ENCODE assay signal across 8 cellular contexts in the genomic region with DNA sequence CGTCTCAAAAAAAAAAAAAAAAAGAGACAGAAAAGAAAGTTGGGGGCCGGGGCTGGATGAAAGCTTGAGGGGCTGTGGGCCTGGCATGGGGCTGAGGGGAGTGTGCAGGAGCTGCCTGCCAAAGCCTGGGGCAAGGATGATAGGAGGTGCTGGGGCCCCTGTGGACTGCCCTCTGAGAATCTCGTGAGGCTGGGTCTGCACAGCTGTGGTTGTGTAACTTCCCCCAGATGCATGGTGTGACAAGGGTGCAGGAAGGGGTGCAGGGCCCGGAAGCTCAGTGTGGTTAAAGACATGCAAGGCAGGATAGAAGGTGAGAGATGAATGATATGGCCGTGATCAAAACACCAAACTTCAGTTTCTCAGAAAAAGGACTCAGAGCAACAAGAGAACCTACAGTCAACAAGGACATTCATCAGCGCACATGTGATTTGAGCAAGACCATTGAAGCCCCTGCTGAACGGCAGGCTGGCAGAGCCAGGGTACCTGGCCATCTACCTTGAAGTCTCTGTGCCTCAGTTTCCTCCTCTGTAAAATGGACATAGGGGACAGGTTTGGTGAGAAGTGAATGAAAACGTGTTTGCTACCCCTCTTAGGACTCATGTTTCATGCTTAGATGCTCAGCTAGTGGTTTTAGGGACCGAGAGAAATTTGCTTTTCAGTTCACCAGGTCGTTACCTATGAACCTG. TPM values are rescaled to one million over a fixed set of nuclear protein-coding genes. Genes with fewer than 3 reads are reported as not detected.
DNase-seq lines count a peak whose midpoint lies in the region; ATAC-seq and TF ChIP-seq lines count a peak whose summit lies in the region.

No MANE protein-coding gene starts in this region.

- H3K9ac ChIP-seq in mucosa of rectum (ENCODE audit: low read depth in 1 of 2, low read length in 2 of 2), result no peak overlapping the region

- H3K4me3 Mint-ChIP-seq in IgD-negative memory B cell, result peak overlapping the region; percentile 1 to 89 (median 68)

- H3K27me3 ChIP-seq in mucosa of rectum (ENCODE audit: control insufficient read depth in 2 of 2, insufficient read depth in 2 of 2, low read length in 2 of 2) (peaks cover 0 to 1% of the 10 kb centered on the region in 2 donors), breast epithelium (no peaks in the 10 kb centered on the region)

- intact Hi-C loops in breast epithelium (cut with DNase I; ENCODE audit: low total_unique reads), result no loop called here

- H3K27me3 Mint-ChIP-seq in IgD-negative memory B cell, result no peaks in the 10 kb centered on the region

- no peak for TF ChIP-seq CTCF in breast epithelium (IDR thresholded peaks at IDR 0.05)

- H3K4me1 ChIP-seq in mucosa of rectum (ENCODE audit: control insufficient read depth in 2 of 2, insufficient read depth in 2 of 2, low read length in 2 of 2) (peaks cover 9% of the 10 kb centered on the region in 2 donors), breast epithelium (no peaks in the 10 kb centered on the region)

- TF ChIP-seq POLR2A in breast epithelium (IDR thresholded peaks at IDR 0.05), result no peak

- ATAC-seq in HG02884 (IDR thresholded peaks at IDR 0.05; ENCODE audit: unreplicated experiment), result no peak

- peaks cover 1 to 4% (median 4%) of the 10 kb centered on the region in 3 donors for H3K9me3 Mint-ChIP-seq in IgD-negative memory B cell

- no peaks in the 10 kb centered on the region for H3K36me3 Mint-ChIP-seq in IgD-negative memory B cell

- no peaks in the 10 kb centered on the region for H3K36me3 ChIP-seq in mucosa of rectum (ENCODE audit: control insufficient read depth in 2 of 2, insufficient read depth in 2 of 2, low read length in 2 of 2)
- no peaks in the 10 kb centered on the region for H3K36me3 ChIP-seq in breast epithelium

- no peaks in the 10 kb centered on the region for H3K9me3 ChIP-seq in mucosa of rectum (ENCODE audit: control insufficient read depth in 2 of 2, low read length in 2 of 2)
- H3K9me3 ChIP-seq in breast epithelium, result no peaks in the 10 kb centered on the region

- H3K4me3 ChIP-seq in mucosa of rectum (ENCODE audit: low read length in 2 of 2) (peak overlapping the region in 1 of 2 donors; percentile 1), breast epithelium (no peak overlapping the region)

- H3K27ac ChIP-seq in mucosa of rectum (ENCODE audit: low read depth in 2 of 2, low read length in 2 of 2) (peak overlapping the region; percentile 46 to 54), breast epithelium (no peak overlapping the region)

- H3K27ac Mint-ChIP-seq in IgD-negative memory B cell, result peak overlapping the region; percentile 2 to 94 (median 60)

- DNase-seq in GM19240 (ENCODE audit: insufficient read length, low spot score) (peak; percentile 79), foreskin melanocyte (no peak), breast epithelium (ENCODE audit: low spot score in 2 of 2) (no peak), NCI-H82 treated with DMSO at 0.1 percent for 48 hours (lab: John Stamatoyannopoulos, UW; ENCODE audit: unreplicated experiment) (no peak)
- DNase-seq in activated CD8-positive, alpha-beta memory T cell treated with anti-CD3 and anti-CD28 coated beads, Interleukin-2, amount 50 U/mL, for 4 hours, result peak; percentile 66

- H3K4me1 Mint-ChIP-seq in IgD-negative memory B cell, result peaks cover 11 to 41% (median 29%) of the 10 kb centered on the region in 3 donors

RNA-seq across cellular contexts. Expression of a gene that starts 9.6 kb away (rescaled TPM):
- polyA plus RNA-seq in IgD-negative memory B cell, result 59.8 TPM
- 10 to 100 TPM in 2 of 3 donors, 1 to 10 TPM in 1; 9.1 to 17.0 (median 12.0) TPM for total RNA-seq in breast epithelium

RNA-seq across cellular contexts. Expression of a gene that starts 24.1 kb away (rescaled TPM):
- not detected for polyA plus RNA-seq in IgD-negative memory B cell
- total RNA-seq in breast epithelium, result not detected

RNA-seq across cellular contexts. Expression of a gene that starts 28.6 kb away (rescaled TPM):
- 0.40 TPM for polyA plus RNA-seq in IgD-negative memory B cell
- 1 to 10 TPM in 1 of 3 donors, under 1 TPM in 2; 0.59 to 1.1 (median 0.98) TPM for total RNA-seq in breast epithelium

RNA-seq across cellular contexts. Expression of a gene that starts 37.4 kb away (rescaled TPM):
- not detected for polyA plus RNA-seq in IgD-negative memory B cell
- 10 to 100 TPM; 12.5 to 18.9 (median 13.4) TPM for total RNA-seq in breast epithelium

RNA-seq across cellular contexts. Expression of a gene that starts 38.3 kb away (rescaled TPM):
- not detected for polyA plus RNA-seq in IgD-negative memory B cell
- 10 to 100 TPM in 2 of 3 donors, not detected in 1; 31.5 to 50.1 TPM for total RNA-seq in breast epithelium

Comparison
In these comparisons a context has a peak if more than half of its experiments do, and no peak if none do; other contexts are left out.
1. DNase-seq: peak in GM19240 (single experiment) and activated CD8-positive, alpha-beta memory T cell treated with anti-CD3 and anti-CD28 coated beads, Interleukin-2, amount 50 U/mL, for 4 hours (single experiment); none in foreskin melanocyte (single experiment), breast epithelium (0 of 2) and NCI-H82 treated with DMSO at 0.1 percent for 48 hours (single experiment).
2. H3K27ac ChIP-seq: peak in mucosa of rectum (2 of 2); none in breast epithelium (0 of 2).